12 cellular contexts compared by ENCODE assay signal in genomic region chr13:35471466-35472307, GRCh38. TPM values are rescaled to one million over a fixed set of nuclear protein-coding genes. Genes with fewer than 3 reads are reported as not detected.
A peak's percentile ranks its signal among the peaks of the same experiment; 100 is the strongest.
DNase-seq lines count a peak whose midpoint lies in the region; ATAC-seq, FAIRE-seq and TF ChIP-seq lines count a peak whose summit lies in the region.
"Had no signal": no experiment of that assay in that cellular context is flagged by ENCODE, and none has a peak within 500 bp of the region (broad histone marks: within the 10 kb centered on the region; RNA-seq: fewer than 3 reads in every experiment).

No MANE protein-coding gene starts in this region.

- no peaks in the 10 kb centered on the region for H3K27me3 ChIP-seq in stomach smooth muscle (ENCODE audit: control insufficient read depth in 1 of 2, insufficient read depth in 2 of 2, low read length in 2 of 2)

- no peaks in the 10 kb centered on the region for H3K9me3 ChIP-seq in stomach smooth muscle (ENCODE audit: control insufficient read depth in 2 of 2, low read length in 2 of 2)
- H3K9me3 ChIP-seq: mucosa of descending colon had no signal

- H3K4me3 ChIP-seq in stomach smooth muscle (ENCODE audit: low read length in 2 of 2) = peak overlapping the region in 1 of 2 donors; percentile 70
- H3K4me3 ChIP-seq: mucosa of descending colon had no signal

- no peak for FAIRE-seq in frontal cortex (lab: Jason Lieb, UNC)

- peaks cover 8 to 17% of the 10 kb centered on the region in 2 donors for H3K36me3 Mint-ChIP-seq in activated T-cell treated with anti-CD3 and anti-CD28 coated beads, Interleukin-2, amount 50 U/mL, for 72 hours (ENCODE audit: insufficient read depth in 2 of 2)
- H3K36me3 Mint-ChIP-seq in activated T-cell treated with anti-CD3 and anti-CD28 coated beads, Interleukin-2, amount 50 U/mL, for 4 hours (ENCODE audit: insufficient read depth) = peaks cover 3% of the 10 kb centered on the region
- H3K36me3 Mint-ChIP-seq in brain = peaks cover 57% of the 10 kb centered on the region

- peak overlapping the region; percentile 45 to 73 for H3K4me3 Mint-ChIP-seq in activated T-cell treated with anti-CD3 and anti-CD28 coated beads, Interleukin-2, amount 50 U/mL, for 72 hours
- H3K4me3 Mint-ChIP-seq in activated T-cell treated with anti-CD3 and anti-CD28 coated beads, Interleukin-2, amount 50 U/mL, for 4 hours = no peak overlapping the region
- peak overlapping the region; percentile 74 to 90 (median 85) for H3K4me3 Mint-ChIP-seq in brain
- H3K4me3 Mint-ChIP-seq: activated CD4-positive, alpha-beta memory T cell treated with anti-CD3 and anti-CD28 coated beads, Interleukin-2, amount 10 ng/mL, durations not matched to agents 7 days and 5 days had no signal

- peak; percentile 41 to 43 for ATAC-seq in activated T-cell treated with anti-CD3 and anti-CD28 coated beads, Interleukin-2, amount 50 U/mL, for 72 hours (replicated peaks in 1 of 2)
- no peak for ATAC-seq in activated T-cell treated with anti-CD3 and anti-CD28 coated beads, Interleukin-2, amount 50 U/mL, for 4 hours
- no peak for ATAC-seq in HG03135 (IDR thresholded peaks at IDR 0.05; ENCODE audit: unreplicated experiment)

- H3K27ac Mint-ChIP-seq in activated T-cell treated with anti-CD3 and anti-CD28 coated beads, Interleukin-2, amount 50 U/mL, for 72 hours = no peak overlapping the region
- peak overlapping the region in 3 of 5 experiments; percentile 78 to 91 (median 89) for H3K27ac Mint-ChIP-seq in brain
- H3K27ac Mint-ChIP-seq: activated CD4-positive, alpha-beta memory T cell treated with anti-CD3 and anti-CD28 coated beads, Interleukin-2, amount 10 ng/mL, durations not matched to agents 7 days and 5 days; dendritic cell treated with granulocyte-macrophage colony-stimulating factor and Interleukin-4, amounts not matched to agents 40 ng/mL and 50 ng/mL, for 4 days had no signal

- H3K36me3 ChIP-seq in stomach smooth muscle (ENCODE audit: control insufficient read depth in 2 of 2, insufficient read depth in 2 of 2, low read length in 2 of 2) = no peaks in the 10 kb centered on the region

- POLR2A ChIA-PET in RWPE1 (lab: Yijun Ruan, JAX; ENCODE audit: low non-redundant PET) = no interaction called here

- no peak for TF ChIP-seq CTCF in brain (conservative IDR thresholded peaks at IDR 0.05)
- no peak for TF ChIP-seq CTCF in RWPE1 (conservative IDR thresholded peaks at IDR 0.05; ENCODE audit: low read depth)

- peak overlapping the region; percentile 54 to 63 for H3K9ac ChIP-seq in stomach smooth muscle (ENCODE audit: low read length in 2 of 2)

- H3K27ac ChIP-seq in stomach smooth muscle (ENCODE audit: low read length) = peak overlapping the region; percentile 43
- H3K27ac ChIP-seq in RWPE1 = no peak overlapping the region

- H3K4me1 Mint-ChIP-seq in activated T-cell treated with anti-CD3 and anti-CD28 coated beads, Interleukin-2, amount 50 U/mL, for 72 hours (ENCODE audit: low read depth) = peaks cover 44% of the 10 kb centered on the region
- H3K4me1 Mint-ChIP-seq in activated T-cell treated with anti-CD3 and anti-CD28 coated beads, Interleukin-2, amount 50 U/mL, for 4 hours (ENCODE audit: low read depth) = peaks cover 15% of the 10 kb centered on the region
- H3K4me1 Mint-ChIP-seq in brain = peaks cover 51% of the 10 kb centered on the region

- peaks cover 60% of the 10 kb centered on the region for H3K27me3 Mint-ChIP-seq in activated T-cell treated with anti-CD3 and anti-CD28 coated beads, Interleukin-2, amount 50 U/mL, for 72 hours (ENCODE audit: low read depth)
- H3K27me3 Mint-ChIP-seq in activated T-cell treated with anti-CD3 and anti-CD28 coated beads, Interleukin-2, amount 50 U/mL, for 4 hours (ENCODE audit: low read depth) = peaks cover 54% of the 10 kb centered on the region
- peaks cover 84% of the 10 kb centered on the region for H3K27me3 Mint-ChIP-seq in brain

- no peak for DNase-seq in activated T-cell treated with anti-CD3 and anti-CD28 coated beads, Interleukin-2, amount 50 U/mL, for 72 hours
- DNase-seq in activated T-cell treated with anti-CD3 and anti-CD28 coated beads, Interleukin-2, amount 50 U/mL, for 4 hours = no peak
- DNase-seq in left kidney (ENCODE audit: low read depth, low spot score) (peak; percentile 65), frontal cortex (ENCODE audit: low spot score in 2 of 2) (no peak), RWPE1 (ENCODE audit: low spot score) (no peak)
- DNase-seq: activated CD4-positive, alpha-beta memory T cell treated with anti-CD3 and anti-CD28 coated beads, Interleukin-2, amount 10 ng/mL, durations not matched to agents 7 days and 5 days; NCI-H1092 had no signal

- H3K9me3 Mint-ChIP-seq in activated T-cell treated with anti-CD3 and anti-CD28 coated beads, Interleukin-2, amount 50 U/mL, for 72 hours = peaks cover 0 to 2% of the 10 kb centered on the region in 2 donors
- H3K9me3 Mint-ChIP-seq in activated T-cell treated with anti-CD3 and anti-CD28 coated beads, Interleukin-2, amount 50 U/mL, for 4 hours = peaks cover 13% of the 10 kb centered on the region
- H3K9me3 Mint-ChIP-seq in brain = peaks cover 0 to 22% (median 4%) of the 10 kb centered on the region in 5 experiments
- H3K9me3 Mint-ChIP-seq: activated CD4-positive, alpha-beta memory T cell treated with anti-CD3 and anti-CD28 coated beads, Interleukin-2, amount 10 ng/mL, durations not matched to agents 7 days and 5 days; dendritic cell treated with granulocyte-macrophage colony-stimulating factor and Interleukin-4, amounts not matched to agents 40 ng/mL and 50 ng/mL, for 4 days had no signal

- no peaks in the 10 kb centered on the region for H3K4me1 ChIP-seq in stomach smooth muscle (ENCODE audit: control insufficient read depth, insufficient read depth, low read length)

- CTCF ChIA-PET in RWPE1 (lab: Yijun Ruan, JAX) = no interaction called here

RNA-seq across cellular contexts. Expression of gene MAB21L1, which starts 4.8 kb away (rescaled TPM):
- total RNA-seq in activated T-cell treated with anti-CD3 and anti-CD28 coated beads, Interleukin-2, amount 50 U/mL, for 72 hours = not detected
- not detected for total RNA-seq in activated T-cell treated with anti-CD3 and anti-CD28 coated beads, Interleukin-2, amount 50 U/mL, for 4 hours
- 0.20 TPM for polyA plus RNA-seq in brain (ENCODE audit: insufficient read depth, low read depth, low replicate concordance)
- 1.6 TPM for total RNA-seq in frontal cortex
- total RNA-seq: activated CD4-positive, alpha-beta memory T cell treated with anti-CD3 and anti-CD28 coated beads, Interleukin-2, amount 10 ng/mL, durations not matched to agents 7 days and 5 days had no signal

Comparison
In these comparisons a context has a peak if more than half of its experiments do, and no peak if none do; other contexts are left out.
1. ATAC-seq: peak in activated T-cell treated with anti-CD3 and anti-CD28 coated beads, Interleukin-2, amount 50 U/mL, for 72 hours (2 of 2); none in activated T-cell treated with anti-CD3 and anti-CD28 coated beads, Interleukin-2, amount 50 U/mL, for 4 hours (0 of 2) and HG03135 (single experiment).